In genomic region chrX:9164086-9164485, GRCh38 we compare ENCODE assay signal across 26 cellular contexts.
DNase-seq lines count a peak whose midpoint lies in the region; ATAC-seq and TF ChIP-seq lines count a peak whose summit lies in the region.
"Had no signal": no experiment of that assay in that cellular context is flagged by ENCODE, and none has a peak within 500 bp of the region (broad histone marks: within the 10 kb centered on the region; RNA-seq: fewer than 3 reads in every experiment).

No MANE protein-coding gene starts in this region.

- H2AFZ ChIP-seq in IMR-90 (replicated peaks; ENCODE audit: low read length, poor library complexity) (no peak overlapping the region), SK-N-SH (ENCODE audit: low read depth) (no peak overlapping the region)

- H4K91ac ChIP-seq in IMR-90 (ENCODE audit: insufficient read depth, low read depth, low read length) = 0 out of 2 replicates have a peak overlapping the region, but pooled peaks have one; percentile 21

- TF ChIP-seq RAD21 in IMR-90 (IDR thresholded peaks at IDR 0.05; ENCODE audit: low read length) (no peak), SK-N-SH (IDR thresholded peaks at IDR 0.05; ENCODE audit: low read length) (no peak)

- dilution Hi-C loops in IMR-90 (cut with HindIII; ENCODE audit: low sequenced_read_pairs, unreplicated experiment) = no loop called here

- peaks cover 17% of the 10 kb centered on the region for H3K36me3 Mint-ChIP-seq in activated naive CD8-positive, alpha-beta T cell treated with anti-CD3 and anti-CD28 coated beads, Interleukin-2, amount 50 U/mL, for 24 hours (ENCODE audit: low read depth)
- H3K36me3 Mint-ChIP-seq in activated naive CD8-positive, alpha-beta T cell treated with anti-CD3 and anti-CD28 coated beads for 36 hours = peaks cover 15% of the 10 kb centered on the region
- H3K36me3 Mint-ChIP-seq in stimulated activated naive CD8-positive, alpha-beta T cell treated with anti-CD3 and anti-CD28 coated beads, Interleukin-15, Interleukin-2, amounts not matched to agents 100 ng/mL and 50 ng/mL, for 24 hours (ENCODE audit: low read depth) = peaks cover 19% of the 10 kb centered on the region
- no peaks in the 10 kb centered on the region for H3K36me3 Mint-ChIP-seq in glutamatergic neuron (ENCODE audit: unreplicated experiment)
- H3K36me3 Mint-ChIP-seq: memory B cell had no signal

- no peaks in the 10 kb centered on the region for H3K9me1 ChIP-seq in IMR-90 (ENCODE audit: insufficient read depth, low read length)

- H3K27ac ChIP-seq in IMR-90 (ENCODE audit: insufficient read depth, low read length) (no peak overlapping the region), VCaP (peak overlapping the region; percentile 53), SK-N-SH (ENCODE audit: low read depth in 2 of 2, low read length in 1 of 2) (no peak overlapping the region)
- H3K27ac ChIP-seq: left lung, ovary, skin epidermis, thoracic aorta had no signal

- H4K8ac ChIP-seq in IMR-90 (ENCODE audit: low read depth in 2 of 2, low read length in 2 of 2) = 0 out of 4 replicates have a peak overlapping the region, but pooled peaks have one; percentile 5 to 11

- BruUV-seq in IMR-90 (replicated peaks; lab: Mats Ljungman, UMichigan) = no TSS peak

- peak overlapping the region; percentile 84; the same call in 1 of the 3 replicates for H2BK15ac ChIP-seq in IMR-90 (ENCODE audit: low read depth, low read length)

- peak overlapping the region; percentile 86 for H3K27ac Mint-ChIP-seq in activated naive CD8-positive, alpha-beta T cell treated with anti-CD3 and anti-CD28 coated beads, Interleukin-2, amount 50 U/mL, for 24 hours
- no peak overlapping the region for H3K27ac Mint-ChIP-seq in activated naive CD8-positive, alpha-beta T cell treated with anti-CD3 and anti-CD28 coated beads for 36 hours
- H3K27ac Mint-ChIP-seq in stimulated activated naive CD8-positive, alpha-beta T cell treated with anti-CD3 and anti-CD28 coated beads, Interleukin-15, Interleukin-2, amounts not matched to agents 100 ng/mL and 50 ng/mL, for 24 hours = peak overlapping the region; percentile 93
- no peak overlapping the region for H3K27ac Mint-ChIP-seq in glutamatergic neuron (ENCODE audit: unreplicated experiment)
- H3K27ac Mint-ChIP-seq: memory B cell had no signal

- no peaks in the 10 kb centered on the region for H3K36me3 ChIP-seq in IMR-90 (ENCODE audit: control insufficient read depth, insufficient read depth, low read length)
- H3K36me3 ChIP-seq in SK-N-SH (replicated peaks in 1 of 2; ENCODE audit: control insufficient read depth in 1 of 2, insufficient read depth in 2 of 2, low read length in 1 of 2) = no peaks in the 10 kb centered on the region
- H3K36me3 ChIP-seq: BE2C, HAP-1, left lung, ovary, thoracic aorta had no signal

- TF ChIP-seq POLR2A in IMR-90 (IDR thresholded peaks at IDR 0.05; ENCODE audit: low read depth, low read length) = no peak

- H3K4me3 ChIP-seq in IMR-90 (ENCODE audit: insufficient read depth, low read depth, low read length) = no peak overlapping the region
- no peak overlapping the region for H3K4me3 ChIP-seq in SK-N-SH (ENCODE audit: low read depth in 2 of 2, low read length in 1 of 2)
- H3K4me3 ChIP-seq: HAP-1, left lung, ovary, skin epidermis, thoracic aorta had no signal

- no peaks in the 10 kb centered on the region for H3F3A ChIP-seq in SK-N-SH (replicated peaks; ENCODE audit: insufficient read depth)

- CTCF ChIA-PET in IMR-90 (lab: Yijun Ruan, JAX) = interaction anchor here (0.6 kb wide), 1 partner anchor 212 kb away, joined by 3 read pairs; no protein-coding TSS in a partner anchor
- CTCF ChIA-PET in SK-N-SH (lab: Yijun Ruan, JAX) = no interaction called here

- no peak overlapping the region for H3K4me3 Mint-ChIP-seq in activated naive CD8-positive, alpha-beta T cell treated with anti-CD3 and anti-CD28 coated beads, Interleukin-2, amount 50 U/mL, for 24 hours
- no peak overlapping the region for H3K4me3 Mint-ChIP-seq in activated naive CD8-positive, alpha-beta T cell treated with anti-CD3 and anti-CD28 coated beads for 36 hours
- H3K4me3 Mint-ChIP-seq in stimulated activated naive CD8-positive, alpha-beta T cell treated with anti-CD3 and anti-CD28 coated beads, Interleukin-15, Interleukin-2, amounts not matched to agents 100 ng/mL and 50 ng/mL, for 24 hours = peak overlapping the region; percentile 15
- H3K4me3 Mint-ChIP-seq in glutamatergic neuron (ENCODE audit: unreplicated experiment) = no peak overlapping the region
- H3K4me3 Mint-ChIP-seq: activated naive CD8-positive, alpha-beta T cell; memory B cell; neural crest cell had no signal

- H3K27me3 ChIP-seq in IMR-90 (ENCODE audit: control insufficient read depth, insufficient read depth, low read length) (no peaks in the 10 kb centered on the region), SK-N-SH (ENCODE audit: insufficient read depth) (no peaks in the 10 kb centered on the region)
- H3K27me3 ChIP-seq: BE2C, left lung, ovary had no signal

- no peak overlapping the region for H2AK9ac ChIP-seq in IMR-90 (replicated peaks; ENCODE audit: low read depth, low read length, poor library complexity)

- H2BK20ac ChIP-seq in IMR-90 (ENCODE audit: low read depth, low read length) = peak overlapping the region; percentile 69; the same call in 1 of the 2 replicates

- ATAC-seq in activated naive CD8-positive, alpha-beta T cell treated with anti-CD3 and anti-CD28 coated beads, Interleukin-2, amount 50 U/mL, for 24 hours = peak; percentile 34
- ATAC-seq in IMR-90 (ENCODE audit: low read depth) = no peak
- ATAC-seq: effector memory CD8-positive, alpha-beta T cell; left lung had no signal

- H3K9me3 ChIP-seq in IMR-90 (ENCODE audit: control insufficient read depth, insufficient read depth, low read length) (peaks cover 4% of the 10 kb centered on the region), SK-N-SH (no peaks in the 10 kb centered on the region)
- H3K9me3 ChIP-seq: BE2C, HAP-1, ovary, thoracic aorta had no signal

- H4K20me1 ChIP-seq in IMR-90 (ENCODE audit: insufficient read depth, low read length) (no peaks in the 10 kb centered on the region), SK-N-SH (ENCODE audit: insufficient read depth) (no peaks in the 10 kb centered on the region)

- POLR2A ChIA-PET in IMR-90 (lab: Charles Lee; ENCODE audit: unreplicated experiment) = no interaction called here
- POLR2A ChIA-PET in SK-N-SH (lab: Yijun Ruan, JAX) = no interaction called here

- H3K4me2 ChIP-seq in IMR-90 (ENCODE audit: low read depth, low read length) (no peak overlapping the region), SK-N-SH (no peak overlapping the region)

- H3K27me3 Mint-ChIP-seq in activated naive CD8-positive, alpha-beta T cell treated with anti-CD3 and anti-CD28 coated beads, Interleukin-2, amount 50 U/mL, for 24 hours = no peaks in the 10 kb centered on the region
- H3K27me3 Mint-ChIP-seq in activated naive CD8-positive, alpha-beta T cell treated with anti-CD3 and anti-CD28 coated beads for 36 hours = no peaks in the 10 kb centered on the region
- no peaks in the 10 kb centered on the region for H3K27me3 Mint-ChIP-seq in stimulated activated naive CD8-positive, alpha-beta T cell treated with anti-CD3 and anti-CD28 coated beads, Interleukin-15, Interleukin-2, amounts not matched to agents 100 ng/mL and 50 ng/mL, for 24 hours
- no peaks in the 10 kb centered on the region for H3K27me3 Mint-ChIP-seq in glutamatergic neuron (ENCODE audit: unreplicated experiment)
- H3K27me3 Mint-ChIP-seq: activated naive CD8-positive, alpha-beta T cell; effector memory CD8-positive, alpha-beta T cell had no signal

- no peak overlapping the region for H2AK5ac ChIP-seq in IMR-90 (ENCODE audit: low read depth, low read length)

- H3K4me1 ChIP-seq in IMR-90 (ENCODE audit: control insufficient read depth, insufficient read depth, low read length) (peaks cover 3% of the 10 kb centered on the region), SK-N-SH (ENCODE audit: control insufficient read depth in 1 of 2, insufficient read depth in 2 of 2, low read depth in 1 of 2, low read length in 1 of 2) (no peaks in the 10 kb centered on the region; a peak in 1 of 4 replicates)
- H3K4me1 ChIP-seq: BE2C, HAP-1, left lung had no signal

- H3K4me1 Mint-ChIP-seq in activated naive CD8-positive, alpha-beta T cell treated with anti-CD3 and anti-CD28 coated beads, Interleukin-2, amount 50 U/mL, for 24 hours = peaks cover 65% of the 10 kb centered on the region
- H3K4me1 Mint-ChIP-seq in activated naive CD8-positive, alpha-beta T cell treated with anti-CD3 and anti-CD28 coated beads for 36 hours = peaks cover 22% of the 10 kb centered on the region
- H3K4me1 Mint-ChIP-seq in stimulated activated naive CD8-positive, alpha-beta T cell treated with anti-CD3 and anti-CD28 coated beads, Interleukin-15, Interleukin-2, amounts not matched to agents 100 ng/mL and 50 ng/mL, for 24 hours (ENCODE audit: low read depth) = peaks cover 68% of the 10 kb centered on the region
- no peaks in the 10 kb centered on the region for H3K4me1 Mint-ChIP-seq in glutamatergic neuron (ENCODE audit: low read depth, unreplicated experiment)

- H3K9me2 ChIP-seq in SK-N-SH = no peaks in the 10 kb centered on the region

- no peak overlapping the region for H3K56ac ChIP-seq in IMR-90 (ENCODE audit: extremely low read depth, insufficient read depth, low read length)

- TF ChIP-seq CTCF in IMR-90 (conservative IDR thresholded peaks at IDR 0.05; ENCODE audit: low read depth, low read length) (no peak), VCaP (conservative IDR thresholded peaks at IDR 0.05) (no peak), SK-N-SH (IDR thresholded peaks at IDR 0.05) (no peak), glutamatergic neuron (IDR thresholded peaks at IDR 0.05; ENCODE audit: partially characterized antibody, unreplicated experiment) (no peak)

- peaks cover 8% of the 10 kb centered on the region for H3K9me3 Mint-ChIP-seq in activated naive CD8-positive, alpha-beta T cell treated with anti-CD3 and anti-CD28 coated beads, Interleukin-2, amount 50 U/mL, for 24 hours
- peaks cover 5% of the 10 kb centered on the region for H3K9me3 Mint-ChIP-seq in activated naive CD8-positive, alpha-beta T cell treated with anti-CD3 and anti-CD28 coated beads for 36 hours
- peaks cover 7% of the 10 kb centered on the region for H3K9me3 Mint-ChIP-seq in stimulated activated naive CD8-positive, alpha-beta T cell treated with anti-CD3 and anti-CD28 coated beads, Interleukin-15, Interleukin-2, amounts not matched to agents 100 ng/mL and 50 ng/mL, for 24 hours
- H3K9me3 Mint-ChIP-seq in glutamatergic neuron (ENCODE audit: unreplicated experiment) = no peaks in the 10 kb centered on the region
- H3K9me3 Mint-ChIP-seq: effector memory CD8-positive, alpha-beta T cell; memory B cell had no signal

- no peak overlapping the region for H3K9ac ChIP-seq in IMR-90 (ENCODE audit: low read depth, low read length)
- no peak overlapping the region for H3K9ac ChIP-seq in SK-N-SH

- no peak overlapping the region; the same call in 1 of the 2 replicates for H3K14ac ChIP-seq in IMR-90 (replicated peaks; ENCODE audit: low read depth, low read length)

- intact Hi-C loops in IMR-90 (cut with micrococcal nuclease) = no loop called here

- no peaks in the 10 kb centered on the region for H3K79me1 ChIP-seq in IMR-90 (ENCODE audit: low read depth in 1 of 2, low read length in 2 of 2)

- peak overlapping the region; percentile 63 for H3K4ac ChIP-seq in IMR-90 (ENCODE audit: low read depth, low read length)

- no peak overlapping the region for H4K5ac ChIP-seq in IMR-90 (ENCODE audit: low read depth, low read length)

- in situ Hi-C loops in IMR-90 (cut with MboI; ENCODE audit: low sequenced_read_pairs) = no loop called here

- H2BK5ac ChIP-seq in IMR-90 (ENCODE audit: low read depth, low read length, poor library complexity, severe bottlenecking) = no peak overlapping the region

- no peak for TF ChIP-seq EP300 in SK-N-SH (IDR thresholded peaks at IDR 0.05; ENCODE audit: borderline replicate concordance in 1 of 2, low read depth in 1 of 2, low read length in 1 of 2)

- H3K23ac ChIP-seq in IMR-90 (ENCODE audit: low read depth, low read length) = no peak overlapping the region

- peak overlapping the region; percentile 85 for H2BK120ac ChIP-seq in IMR-90 (ENCODE audit: low read depth, low read length)

- peak overlapping the region; percentile 71; the same call in 1 of the 2 replicates for H3K18ac ChIP-seq in IMR-90 (ENCODE audit: low read depth, low read length)

- no peaks in the 10 kb centered on the region for H3K79me2 ChIP-seq in SK-N-SH (ENCODE audit: insufficient read depth)

- WGBS in IMR-90 (ENCODE audit: extremely low coverage in 2 of 2, insufficient read length in 1 of 2), 2 experiments = no CpG with 5 or more reads among the region's 7 CpGs
- 41% methylated on average over 7 of the region's 7 CpGs for WGBS in SK-N-SH (ENCODE audit: low lambda C conversion rate)

- no peak for DNase-seq in activated naive CD8-positive, alpha-beta T cell treated with anti-CD3 and anti-CD28 coated beads, Interleukin-2, amount 50 U/mL, for 24 hours
- DNase-seq in activated naive CD8-positive, alpha-beta T cell treated with anti-CD3 and anti-CD28 coated beads for 36 hours = no peak
- peak; percentile 18 for DNase-seq in IMR-90
- no peak for DNase-seq in SK-N-SH
- DNase-seq in glutamatergic neuron = no peak
- DNase-seq in hippocampal formation (lab: John Stamatoyannopoulos, UW) = no peak
- DNase-seq: activated CD4-positive, alpha-beta T cell treated with anti-CD3 and anti-CD28 coated beads, Interleukin-2, amount 50 U/mL, for 4 hours; activated CD8-positive, alpha-beta memory T cell treated with anti-CD3 and anti-CD28 coated beads, Interleukin-2, amount 50 U/mL, for 48 hours; aorta; BE2C; cortex of kidney; effector memory CD8-positive, alpha-beta T cell; GF-D8; left lung; NCI-H1436; NCI-H526 treated with DMSO at 0.1 percent for 48 hours; ovary; stimulated activated naive CD4-positive, alpha-beta T cell had no signal

Comparison
In these comparisons a context has a peak if more than half of its experiments do, and no peak if none do; other contexts are left out.
1. H3K27ac Mint-ChIP-seq: peak in activated naive CD8-positive, alpha-beta T cell treated with anti-CD3 and anti-CD28 coated beads, Interleukin-2, amount 50 U/mL, for 24 hours (single experiment) and stimulated activated naive CD8-positive, alpha-beta T cell treated with anti-CD3 and anti-CD28 coated beads, Interleukin-15, Interleukin-2, amounts not matched to agents 100 ng/mL and 50 ng/mL, for 24 hours (single experiment); none in activated naive CD8-positive, alpha-beta T cell treated with anti-CD3 and anti-CD28 coated beads for 36 hours (single experiment) and glutamatergic neuron (single experiment).